ENCODE assay signal across 1 cellular context in the genomic region with DNA sequence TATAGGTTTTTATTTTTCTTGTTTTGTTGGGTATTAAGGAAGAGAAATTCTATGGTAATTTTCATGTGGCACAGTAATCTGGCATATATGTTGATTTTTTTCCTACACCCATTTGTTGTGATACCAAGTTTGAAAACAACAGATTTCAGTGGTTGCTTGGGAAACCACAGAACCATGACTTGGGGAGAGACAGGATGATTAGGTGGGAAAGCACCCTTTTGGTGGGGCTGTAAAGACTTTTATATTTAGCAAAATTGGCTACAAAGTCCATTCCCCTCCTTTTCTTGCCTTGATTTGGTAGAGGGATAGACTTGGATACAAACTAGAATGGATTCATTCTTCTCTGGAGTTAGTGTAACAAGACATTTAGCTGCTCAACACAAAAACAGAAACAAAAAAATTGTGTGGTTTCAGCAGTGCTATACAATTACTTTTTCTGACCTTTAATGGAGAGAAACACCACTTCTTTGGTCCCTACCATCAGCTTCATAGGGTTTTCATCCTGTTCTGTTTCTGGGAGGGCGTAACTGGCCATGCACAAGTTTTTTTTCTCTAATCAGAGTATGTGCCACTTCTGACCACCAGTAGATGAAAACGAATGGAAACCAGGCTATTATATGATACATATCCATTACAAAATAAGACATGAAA.
TF ChIP-seq lines count a peak whose summit lies in the region.

No MANE protein-coding gene starts in this region.

TF ChIP-seq in GM12878, 131 proteins besides CTCF, POLR2A, EP300 and RAD21 (continued from another document):
- TF ChIP-seq ZBED1 (IDR thresholded peaks at IDR 0.05; ENCODE audit: borderline replicate concordance) (no peak; the same call in 1 of the 2 replicates), IKZF2 (IDR thresholded peaks at IDR 0.05) (peak; percentile 29 to 58; a peak in 3 of 4 replicates), CBFB (IDR thresholded peaks at IDR 0.05; ENCODE audit: low read depth) (0 out of 2 replicates have a peak, but pooled peaks have one; percentile 24), MTA2 (IDR thresholded peaks at IDR 0.05; ENCODE audit: low read depth) (peak; percentile 55), RUNX3 (IDR thresholded peaks at IDR 0.05; ENCODE audit: low read length) (peak; percentile 94), ZNF217 (IDR thresholded peaks at IDR 0.05) (peak; percentile 74; the same call in 1 of the 2 replicates), BCL11A (IDR thresholded peaks at IDR 0.05; ENCODE audit: low read depth, low read length) (peak; percentile 35; the same call in 1 of the 2 replicates), YBX1 (IDR thresholded peaks at IDR 0.05) (no peak), RELA (IDR thresholded peaks at IDR 0.05; ENCODE audit: borderline replicate concordance, partially characterized antibody) (peak; percentile 77), MEF2A (IDR thresholded peaks at IDR 0.05; ENCODE audit: insufficient read depth, low read depth, low read length) (0 out of 2 replicates have a peak, but pooled peaks have one; percentile 22), NBN (IDR thresholded peaks at IDR 0.05) (no peak), JUNB (IDR thresholded peaks at IDR 0.05) (peak; percentile 39; the same call in 1 of the 2 replicates), STAT1 (conservative IDR thresholded peaks at IDR 0.05) (no peak), BHLHE40 (IDR thresholded peaks at IDR 0.05; ENCODE audit: borderline replicate concordance in 1 of 2, low read depth in 2 of 2, low read length in 1 of 2) (peak in 1 of 2 experiments; percentile 22; a peak in 1 of 4 replicates)
- TF ChIP-seq, protein P1, sequence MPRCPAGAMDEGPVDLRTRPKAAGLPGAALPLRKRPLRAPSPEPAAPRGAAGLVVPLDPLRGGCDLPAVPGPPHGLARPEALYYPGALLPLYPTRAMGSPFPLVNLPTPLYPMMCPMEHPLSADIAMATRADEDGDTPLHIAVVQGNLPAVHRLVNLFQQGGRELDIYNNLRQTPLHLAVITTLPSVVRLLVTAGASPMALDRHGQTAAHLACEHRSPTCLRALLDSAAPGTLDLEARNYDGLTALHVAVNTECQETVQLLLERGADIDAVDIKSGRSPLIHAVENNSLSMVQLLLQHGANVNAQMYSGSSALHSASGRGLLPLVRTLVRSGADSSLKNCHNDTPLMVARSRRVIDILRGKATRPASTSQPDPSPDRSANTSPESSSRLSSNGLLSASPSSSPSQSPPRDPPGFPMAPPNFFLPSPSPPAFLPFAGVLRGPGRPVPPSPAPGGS (IDR thresholded peaks at IDR 0.05; ENCODE audit: borderline replicate concordance, insufficient read depth, low read depth, low read length, poor library complexity, severe bottlenecking): peak; percentile 20
